ENCODE assay signal across 8 cellular contexts in the genomic region with DNA sequence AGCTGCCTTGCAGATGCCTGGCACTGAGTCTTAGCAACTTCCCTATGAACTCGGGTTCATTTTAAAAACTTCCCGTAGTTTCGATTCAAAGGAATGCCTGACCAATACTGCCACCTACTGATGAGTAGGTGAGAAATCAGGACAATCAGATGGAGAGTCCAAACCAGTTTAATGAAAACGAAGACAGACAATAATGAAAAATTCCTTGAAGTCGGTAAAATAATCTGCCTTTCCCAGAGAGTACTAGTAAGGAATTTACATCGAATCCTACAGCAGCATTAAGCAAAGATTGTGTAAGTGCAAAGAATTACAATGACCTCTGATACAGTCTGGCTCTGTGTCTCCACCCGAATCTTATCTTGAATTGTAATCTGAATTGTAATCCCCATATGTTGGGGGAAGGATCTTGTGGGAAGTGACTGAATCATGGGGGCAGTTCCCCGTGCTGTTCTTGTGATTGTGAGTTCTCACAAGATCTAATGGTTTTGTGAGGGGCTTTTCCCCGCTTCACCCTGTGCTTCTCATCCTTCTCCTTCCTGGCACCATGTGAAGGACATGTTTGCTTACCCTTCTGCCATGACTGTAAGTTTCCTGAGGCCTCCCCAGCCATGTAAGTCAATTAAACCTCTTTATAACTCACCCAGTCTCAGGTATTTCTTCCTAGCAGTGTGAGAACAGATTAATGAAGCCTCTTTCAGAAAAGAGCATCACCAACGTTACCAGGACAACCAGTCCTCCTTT.
DNase-seq lines count a peak whose midpoint lies in the region; ATAC-seq, FAIRE-seq and TF ChIP-seq lines count a peak whose summit lies in the region.

No MANE protein-coding gene starts in this region.

- intact Hi-C loops in thyroid gland (cut with DNase I): no loop called here

- peak; percentile 4 to 43 for DNase-seq in A549 (ENCODE audit: low read depth in 1 of 2, low spot score in 1 of 2)
- DNase-seq in NCI-H82 (lab: John Stamatoyannopoulos, UW): peak; percentile 65
- peak; percentile 20 for DNase-seq in central memory CD4-positive, alpha-beta T cell
- DNase-seq in kidney tubule cell (ENCODE audit: low spot score): peak; percentile 77
- DNase-seq in thyroid gland: peak in 1 of 2 donors; percentile 14

- H3K4me1 ChIP-seq in A549 (peaks cover 11% of the 10 kb centered on the region; the same call in 1 of the 3 replicates), thyroid gland (no peaks in the 10 kb centered on the region)

- TF ChIP-seq CTCF in A549 (IDR thresholded peaks at IDR 0.05) (peak; percentile 69), GM12872 (IDR thresholded peaks at IDR 0.05; ENCODE audit: insufficient read depth, low read depth, low read length) (peak; percentile 39; the same call in 2 of the 3 replicates), thyroid gland (IDR thresholded peaks at IDR 0.05) (peak in 5 of 6 experiments; percentile 54 to 75 (median 69))

- no peak for TF ChIP-seq EP300 in A549 (IDR thresholded peaks at IDR 0.05)

- no peaks in the 10 kb centered on the region for H3K36me3 ChIP-seq in thyroid gland

- TF ChIP-seq POLR2A in A549 (IDR thresholded peaks at IDR 0.05; ENCODE audit: low read length) (no peak), thyroid gland (IDR thresholded peaks at IDR 0.05) (no peak)

- no peaks in the 10 kb centered on the region for H3K27me3 ChIP-seq in thyroid gland

- FAIRE-seq in A549 (lab: Jason Lieb, UNC): no peak

- POLR2A ChIA-PET in A549 (lab: Yijun Ruan, JAX): no interaction called here

- 37% methylated on average over 10 of the region's 10 CpGs for WGBS in A549 (ENCODE audit: missing lambda C conversion rate)
- 33 to 39% methylated on average over 10 of the region's 10 CpGs for WGBS in thyroid gland, 2 donors

- CTCF ChIA-PET in A549 (lab: Yijun Ruan, JAX): interaction anchor here (0.6 to 1.7 kb wide), 17 partner anchors 9 to 919 kb away, joined by 3 to 7 read pairs (median 3); no protein-coding TSS in a partner anchor

- peak overlapping the region; percentile 55 for H3K4me2 ChIP-seq in A549

- H3K27ac ChIP-seq in A549 (no peak overlapping the region), thyroid gland (no peak overlapping the region)

- peak; percentile 70 to 81; a peak in 5 of 6 replicates for ATAC-seq in A549
- no peak for ATAC-seq in GM19463 (IDR thresholded peaks at IDR 0.05; ENCODE audit: unreplicated experiment)
- no peak for ATAC-seq in GM18867 (IDR thresholded peaks at IDR 0.05; ENCODE audit: unreplicated experiment)

- peak; percentile 66 to 76 for TF ChIP-seq RAD21 in A549 (conservative IDR thresholded peaks at IDR 0.05 in 1 of 2, IDR thresholded peaks at IDR 0.05 in 1 of 2)

- H3K4me3 ChIP-seq in A549: no peak overlapping the region
- no peak overlapping the region for H3K4me3 ChIP-seq in thyroid gland (replicated peaks in 1 of 3)

- H3K9me3 ChIP-seq in A549: no peaks in the 10 kb centered on the region
- H3K9me3 ChIP-seq in thyroid gland: no peaks in the 10 kb centered on the region

TF ChIP-seq in A549, 52 proteins besides CTCF, POLR2A, EP300 and RAD21:
- no peak for TF ChIP-seq ZFP36 (IDR thresholded peaks at IDR 0.05; ENCODE audit: borderline replicate concordance, partially characterized antibody)
- TF ChIP-seq, protein P1, sequence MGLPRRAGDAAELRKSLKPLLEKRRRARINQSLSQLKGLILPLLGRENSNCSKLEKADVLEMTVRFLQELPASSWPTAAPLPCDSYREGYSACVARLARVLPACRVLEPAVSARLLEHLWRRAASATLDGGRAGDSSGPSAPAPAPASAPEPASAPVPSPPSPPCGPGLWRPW (IDR thresholded peaks at IDR 0.05): no peak
- no peak for TF ChIP-seq KDM5A (IDR thresholded peaks at IDR 0.05)
- peak; percentile 52 for TF ChIP-seq SMC3 (IDR thresholded peaks at IDR 0.05)

Comparison
In these comparisons a context has a peak if more than half of its experiments do, and no peak if none do; other contexts are left out.
1. ATAC-seq: peak in A549 (2 of 2); none in GM19463 (single experiment) and GM18867 (single experiment).
2. Peak in every context shown above with its lines, with median percentiles within 50 percentile points of each other: CTCF ChIP-seq.